1 cellular context compared by ENCODE assay signal in the genomic region with DNA sequence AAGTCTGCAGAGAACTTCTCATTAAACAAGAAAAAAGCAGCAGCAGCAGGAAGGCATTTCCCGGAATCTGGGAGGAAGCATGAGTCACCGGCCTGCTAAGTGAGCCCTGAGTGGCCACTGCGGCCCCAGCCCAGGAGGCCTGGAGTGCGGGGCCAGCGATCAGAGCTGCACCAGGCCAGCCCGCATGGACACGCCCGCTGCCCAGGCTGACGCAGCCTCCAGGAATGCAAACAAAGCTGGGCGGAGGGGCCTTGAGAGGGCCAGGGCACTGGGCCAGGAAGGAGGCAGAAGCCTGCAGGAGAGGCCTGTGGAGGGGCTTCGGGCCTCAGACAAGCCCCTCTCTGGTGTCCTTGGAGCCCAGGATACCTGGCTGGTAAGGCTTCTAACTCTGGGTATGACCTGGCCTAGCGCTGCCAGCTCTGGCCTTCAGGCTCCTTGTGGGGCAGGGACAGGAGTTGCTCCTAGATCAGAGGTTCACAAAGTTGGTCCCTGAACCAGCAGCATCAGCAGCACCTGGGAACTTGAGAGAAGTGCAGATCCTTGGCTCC.
TF ChIP-seq lines count a peak whose summit lies in the region.

No MANE protein-coding gene starts in this region.

TF ChIP-seq in HepG2, 621 proteins besides CTCF, POLR2A, EP300 and RAD21 (continued from another document and continues in another):
- TF ChIP-seq, protein P1, sequence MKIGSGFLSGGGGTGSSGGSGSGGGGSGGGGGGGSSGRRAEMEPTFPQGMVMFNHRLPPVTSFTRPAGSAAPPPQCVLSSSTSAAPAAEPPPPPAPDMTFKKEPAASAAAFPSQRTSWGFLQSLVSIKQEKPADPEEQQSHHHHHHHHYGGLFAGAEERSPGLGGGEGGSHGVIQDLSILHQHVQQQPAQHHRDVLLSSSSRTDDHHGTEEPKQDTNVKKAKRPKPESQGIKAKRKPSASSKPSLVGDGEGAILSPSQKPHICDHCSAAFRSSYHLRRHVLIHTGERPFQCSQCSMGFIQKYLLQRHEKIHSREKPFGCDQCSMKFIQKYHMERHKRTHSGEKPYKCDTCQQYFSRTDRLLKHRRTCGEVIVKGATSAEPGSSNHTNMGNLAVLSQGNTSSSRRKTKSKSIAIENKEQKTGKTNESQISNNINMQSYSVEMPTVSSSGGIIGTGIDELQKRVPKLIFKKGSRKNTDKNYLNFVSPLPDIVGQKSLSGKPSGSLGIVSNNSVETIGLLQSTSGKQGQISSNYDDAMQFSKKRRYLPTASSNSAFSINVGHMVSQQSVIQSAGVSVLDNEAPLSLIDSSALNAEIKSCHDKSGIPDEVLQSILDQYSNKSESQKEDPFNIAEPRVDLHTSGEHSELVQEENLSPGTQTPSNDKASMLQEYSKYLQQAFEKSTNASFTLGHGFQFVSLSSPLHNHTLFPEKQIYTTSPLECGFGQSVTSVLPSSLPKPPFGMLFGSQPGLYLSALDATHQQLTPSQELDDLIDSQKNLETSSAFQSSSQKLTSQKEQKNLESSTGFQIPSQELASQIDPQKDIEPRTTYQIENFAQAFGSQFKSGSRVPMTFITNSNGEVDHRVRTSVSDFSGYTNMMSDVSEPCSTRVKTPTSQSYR (CRISPR knock-in tag; IDR thresholded peaks at IDR 0.05; ENCODE audit: borderline replicate concordance) = peak; percentile 37; the same call in 1 of the 2 replicates
- TF ChIP-seq SALL2 (CRISPR knock-in tag; IDR thresholded peaks at IDR 0.05) (0 out of 2 replicates have a peak, but pooled peaks have one; percentile 73), ZNF883 (CRISPR knock-in tag; IDR thresholded peaks at IDR 0.05; ENCODE audit: not compliant biosample characterization) (no peak), NFRKB (IDR thresholded peaks at IDR 0.05) (no peak), MATR3 (CRISPR knock-in tag; IDR thresholded peaks at IDR 0.05) (no peak), ZNF331 (CRISPR knock-in tag; IDR thresholded peaks at IDR 0.05) (peak; percentile 85), TP53 (CRISPR knock-in tag; conservative IDR thresholded peaks at IDR 0.05) (no peak), ZNF720 (CRISPR knock-in tag; IDR thresholded peaks at IDR 0.05) (no peak), ZNF160 (CRISPR knock-in tag; IDR thresholded peaks at IDR 0.05) (peak; percentile 24; the same call in 1 of the 2 replicates), ZNF234 (CRISPR knock-in tag; conservative IDR thresholded peaks at IDR 0.05) (no peak), ZNF557 (CRISPR knock-in tag; IDR thresholded peaks at IDR 0.05) (no peak), KAT8 (CRISPR knock-in tag; IDR thresholded peaks at IDR 0.05) (peak; percentile 75; the same call in 1 of the 2 replicates), ZFP36L2 (CRISPR knock-in tag; IDR thresholded peaks at IDR 0.05) (no peak), FOXA3 (CRISPR knock-in tag; IDR thresholded peaks at IDR 0.05) (peak; percentile 82), TOPORS (CRISPR knock-in tag; IDR thresholded peaks at IDR 0.05) (no peak), ZFAT (CRISPR knock-in tag; conservative IDR thresholded peaks at IDR 0.05) (no peak), ARHGAP35 (CRISPR knock-in tag; IDR thresholded peaks at IDR 0.05; ENCODE audit: borderline replicate concordance) (no peak), ZNF121 (CRISPR knock-in tag; IDR thresholded peaks at IDR 0.05) (0 out of 2 replicates have a peak, but pooled peaks have one; percentile 30), ZNF703 (CRISPR knock-in tag; IDR thresholded peaks at IDR 0.05; ENCODE audit: borderline replicate concordance) (no peak), ZNF446 (CRISPR knock-in tag; IDR thresholded peaks at IDR 0.05) (no peak), ZNF264 (CRISPR knock-in tag; IDR thresholded peaks at IDR 0.05) (peak; percentile 72), ZFP36 (IDR thresholded peaks at IDR 0.05; ENCODE audit: borderline replicate concordance, low read depth, low read length, partially characterized antibody) (no peak), ERF (CRISPR knock-in tag; IDR thresholded peaks at IDR 0.05) (peak; percentile 81; the same call in 1 of the 2 replicates), CREB1 (IDR thresholded peaks at IDR 0.05) (peak; percentile 50; the same call in 1 of the 2 replicates), CREB1 (CRISPR knock-in tag; IDR thresholded peaks at IDR 0.05) (no peak), CAMTA2 (CRISPR knock-in tag; IDR thresholded peaks at IDR 0.05; ENCODE audit: borderline replicate concordance) (no peak), NAIF1 (CRISPR knock-in tag; IDR thresholded peaks at IDR 0.05; ENCODE audit: borderline replicate concordance) (no peak), MAFK (conservative IDR thresholded peaks at IDR 0.05 in 1 of 2, IDR thresholded peaks at IDR 0.05 in 1 of 2; ENCODE audit: low read length in 2 of 2) (no peak), ZNF225 (CRISPR knock-in tag; IDR thresholded peaks at IDR 0.05) (no peak), ZNF354B (CRISPR knock-in tag; IDR thresholded peaks at IDR 0.05) (no peak), ZNF292 (CRISPR knock-in tag; IDR thresholded peaks at IDR 0.05; ENCODE audit: borderline replicate concordance, low read depth) (peak; percentile 86), REPIN1 (CRISPR knock-in tag; IDR thresholded peaks at IDR 0.05; ENCODE audit: borderline replicate concordance, low read depth) (no peak), ZNF12 (CRISPR knock-in tag; IDR thresholded peaks at IDR 0.05) (no peak), MEIS2 (CRISPR knock-in tag; IDR thresholded peaks at IDR 0.05) (peak; percentile 48; the same call in 1 of the 2 replicates)
- TF ChIP-seq, protein P2, sequence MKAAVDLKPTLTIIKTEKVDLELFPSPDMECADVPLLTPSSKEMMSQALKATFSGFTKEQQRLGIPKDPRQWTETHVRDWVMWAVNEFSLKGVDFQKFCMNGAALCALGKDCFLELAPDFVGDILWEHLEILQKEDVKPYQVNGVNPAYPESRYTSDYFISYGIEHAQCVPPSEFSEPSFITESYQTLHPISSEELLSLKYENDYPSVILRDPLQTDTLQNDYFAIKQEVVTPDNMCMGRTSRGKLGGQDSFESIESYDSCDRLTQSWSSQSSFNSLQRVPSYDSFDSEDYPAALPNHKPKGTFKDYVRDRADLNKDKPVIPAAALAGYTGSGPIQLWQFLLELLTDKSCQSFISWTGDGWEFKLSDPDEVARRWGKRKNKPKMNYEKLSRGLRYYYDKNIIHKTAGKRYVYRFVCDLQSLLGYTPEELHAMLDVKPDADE (CRISPR knock-in tag; IDR thresholded peaks at IDR 0.05) = no peak
- TF ChIP-seq, protein P3, sequence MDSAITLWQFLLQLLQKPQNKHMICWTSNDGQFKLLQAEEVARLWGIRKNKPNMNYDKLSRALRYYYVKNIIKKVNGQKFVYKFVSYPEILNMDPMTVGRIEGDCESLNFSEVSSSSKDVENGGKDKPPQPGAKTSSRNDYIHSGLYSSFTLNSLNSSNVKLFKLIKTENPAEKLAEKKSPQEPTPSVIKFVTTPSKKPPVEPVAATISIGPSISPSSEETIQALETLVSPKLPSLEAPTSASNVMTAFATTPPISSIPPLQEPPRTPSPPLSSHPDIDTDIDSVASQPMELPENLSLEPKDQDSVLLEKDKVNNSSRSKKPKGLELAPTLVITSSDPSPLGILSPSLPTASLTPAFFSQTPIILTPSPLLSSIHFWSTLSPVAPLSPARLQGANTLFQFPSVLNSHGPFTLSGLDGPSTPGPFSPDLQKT (CRISPR knock-in tag; IDR thresholded peaks at IDR 0.05; ENCODE audit: borderline replicate concordance) = no peak
- TF ChIP-seq, protein P4, sequence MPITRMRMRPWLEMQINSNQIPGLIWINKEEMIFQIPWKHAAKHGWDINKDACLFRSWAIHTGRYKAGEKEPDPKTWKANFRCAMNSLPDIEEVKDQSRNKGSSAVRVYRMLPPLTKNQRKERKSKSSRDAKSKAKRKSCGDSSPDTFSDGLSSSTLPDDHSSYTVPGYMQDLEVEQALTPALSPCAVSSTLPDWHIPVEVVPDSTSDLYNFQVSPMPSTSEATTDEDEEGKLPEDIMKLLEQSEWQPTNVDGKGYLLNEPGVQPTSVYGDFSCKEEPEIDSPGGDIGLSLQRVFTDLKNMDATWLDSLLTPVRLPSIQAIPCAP (CRISPR knock-in tag; IDR thresholded peaks at IDR 0.05; ENCODE audit: low read depth) = no peak
- TF ChIP-seq, protein P5, sequence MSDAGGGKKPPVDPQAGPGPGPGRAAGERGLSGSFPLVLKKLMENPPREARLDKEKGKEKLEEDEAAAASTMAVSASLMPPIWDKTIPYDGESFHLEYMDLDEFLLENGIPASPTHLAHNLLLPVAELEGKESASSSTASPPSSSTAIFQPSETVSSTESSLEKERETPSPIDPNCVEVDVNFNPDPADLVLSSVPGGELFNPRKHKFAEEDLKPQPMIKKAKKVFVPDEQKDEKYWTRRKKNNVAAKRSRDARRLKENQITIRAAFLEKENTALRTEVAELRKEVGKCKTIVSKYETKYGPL (CRISPR knock-in tag; IDR thresholded peaks at IDR 0.05) = no peak
- TF ChIP-seq, protein P6, sequence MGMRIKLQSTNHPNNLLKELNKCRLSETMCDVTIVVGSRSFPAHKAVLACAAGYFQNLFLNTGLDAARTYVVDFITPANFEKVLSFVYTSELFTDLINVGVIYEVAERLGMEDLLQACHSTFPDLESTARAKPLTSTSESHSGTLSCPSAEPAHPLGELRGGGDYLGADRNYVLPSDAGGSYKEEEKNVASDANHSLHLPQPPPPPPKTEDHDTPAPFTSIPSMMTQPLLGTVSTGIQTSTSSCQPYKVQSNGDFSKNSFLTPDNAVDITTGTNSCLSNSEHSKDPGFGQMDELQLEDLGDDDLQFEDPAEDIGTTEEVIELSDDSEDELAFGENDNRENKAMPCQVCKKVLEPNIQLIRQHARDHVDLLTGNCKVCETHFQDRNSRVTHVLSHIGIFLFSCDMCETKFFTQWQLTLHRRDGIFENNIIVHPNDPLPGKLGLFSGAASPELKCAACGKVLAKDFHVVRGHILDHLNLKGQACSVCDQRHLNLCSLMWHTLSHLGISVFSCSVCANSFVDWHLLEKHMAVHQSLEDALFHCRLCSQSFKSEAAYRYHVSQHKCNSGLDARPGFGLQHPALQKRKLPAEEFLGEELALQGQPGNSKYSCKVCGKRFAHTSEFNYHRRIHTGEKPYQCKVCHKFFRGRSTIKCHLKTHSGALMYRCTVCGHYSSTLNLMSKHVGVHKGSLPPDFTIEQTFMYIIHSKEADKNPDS (CRISPR knock-in tag; IDR thresholded peaks at IDR 0.05) = no peak
- TF ChIP-seq, protein P7, sequence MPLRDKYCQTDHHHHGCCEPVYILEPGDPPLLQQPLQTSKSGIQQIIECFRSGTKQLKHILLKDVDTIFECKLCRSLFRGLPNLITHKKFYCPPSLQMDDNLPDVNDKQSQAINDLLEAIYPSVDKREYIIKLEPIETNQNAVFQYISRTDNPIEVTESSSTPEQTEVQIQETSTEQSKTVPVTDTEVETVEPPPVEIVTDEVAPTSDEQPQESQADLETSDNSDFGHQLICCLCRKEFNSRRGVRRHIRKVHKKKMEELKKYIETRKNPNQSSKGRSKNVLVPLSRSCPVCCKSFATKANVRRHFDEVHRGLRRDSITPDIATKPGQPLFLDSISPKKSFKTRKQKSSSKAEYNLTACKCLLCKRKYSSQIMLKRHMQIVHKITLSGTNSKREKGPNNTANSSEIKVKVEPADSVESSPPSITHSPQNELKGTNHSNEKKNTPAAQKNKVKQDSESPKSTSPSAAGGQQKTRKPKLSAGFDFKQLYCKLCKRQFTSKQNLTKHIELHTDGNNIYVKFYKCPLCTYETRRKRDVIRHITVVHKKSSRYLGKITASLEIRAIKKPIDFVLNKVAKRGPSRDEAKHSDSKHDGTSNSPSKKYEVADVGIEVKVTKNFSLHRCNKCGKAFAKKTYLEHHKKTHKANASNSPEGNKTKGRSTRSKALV (CRISPR knock-in tag; IDR thresholded peaks at IDR 0.05) = 0 out of 2 replicates have a peak, but pooled peaks have one; percentile 36
- TF ChIP-seq, protein P8, sequence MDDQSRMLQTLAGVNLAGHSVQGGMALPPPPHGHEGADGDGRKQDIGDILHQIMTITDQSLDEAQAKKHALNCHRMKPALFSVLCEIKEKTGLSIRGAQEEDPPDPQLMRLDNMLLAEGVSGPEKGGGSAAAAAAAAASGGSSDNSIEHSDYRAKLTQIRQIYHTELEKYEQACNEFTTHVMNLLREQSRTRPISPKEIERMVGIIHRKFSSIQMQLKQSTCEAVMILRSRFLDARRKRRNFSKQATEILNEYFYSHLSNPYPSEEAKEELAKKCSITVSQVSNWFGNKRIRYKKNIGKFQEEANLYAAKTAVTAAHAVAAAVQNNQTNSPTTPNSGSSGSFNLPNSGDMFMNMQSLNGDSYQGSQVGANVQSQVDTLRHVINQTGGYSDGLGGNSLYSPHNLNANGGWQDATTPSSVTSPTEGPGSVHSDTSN (CRISPR knock-in tag; IDR thresholded peaks at IDR 0.05; ENCODE audit: borderline replicate concordance) = no peak
- TF ChIP-seq, protein P9, sequence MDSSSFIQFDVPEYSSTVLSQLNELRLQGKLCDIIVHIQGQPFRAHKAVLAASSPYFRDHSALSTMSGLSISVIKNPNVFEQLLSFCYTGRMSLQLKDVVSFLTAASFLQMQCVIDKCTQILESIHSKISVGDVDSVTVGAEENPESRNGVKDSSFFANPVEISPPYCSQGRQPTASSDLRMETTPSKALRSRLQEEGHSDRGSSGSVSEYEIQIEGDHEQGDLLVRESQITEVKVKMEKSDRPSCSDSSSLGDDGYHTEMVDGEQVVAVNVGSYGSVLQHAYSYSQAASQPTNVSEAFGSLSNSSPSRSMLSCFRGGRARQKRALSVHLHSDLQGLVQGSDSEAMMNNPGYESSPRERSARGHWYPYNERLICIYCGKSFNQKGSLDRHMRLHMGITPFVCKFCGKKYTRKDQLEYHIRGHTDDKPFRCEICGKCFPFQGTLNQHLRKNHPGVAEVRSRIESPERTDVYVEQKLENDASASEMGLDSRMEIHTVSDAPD (CRISPR knock-in tag; IDR thresholded peaks at IDR 0.05) = no peak
- TF ChIP-seq, protein P10, sequence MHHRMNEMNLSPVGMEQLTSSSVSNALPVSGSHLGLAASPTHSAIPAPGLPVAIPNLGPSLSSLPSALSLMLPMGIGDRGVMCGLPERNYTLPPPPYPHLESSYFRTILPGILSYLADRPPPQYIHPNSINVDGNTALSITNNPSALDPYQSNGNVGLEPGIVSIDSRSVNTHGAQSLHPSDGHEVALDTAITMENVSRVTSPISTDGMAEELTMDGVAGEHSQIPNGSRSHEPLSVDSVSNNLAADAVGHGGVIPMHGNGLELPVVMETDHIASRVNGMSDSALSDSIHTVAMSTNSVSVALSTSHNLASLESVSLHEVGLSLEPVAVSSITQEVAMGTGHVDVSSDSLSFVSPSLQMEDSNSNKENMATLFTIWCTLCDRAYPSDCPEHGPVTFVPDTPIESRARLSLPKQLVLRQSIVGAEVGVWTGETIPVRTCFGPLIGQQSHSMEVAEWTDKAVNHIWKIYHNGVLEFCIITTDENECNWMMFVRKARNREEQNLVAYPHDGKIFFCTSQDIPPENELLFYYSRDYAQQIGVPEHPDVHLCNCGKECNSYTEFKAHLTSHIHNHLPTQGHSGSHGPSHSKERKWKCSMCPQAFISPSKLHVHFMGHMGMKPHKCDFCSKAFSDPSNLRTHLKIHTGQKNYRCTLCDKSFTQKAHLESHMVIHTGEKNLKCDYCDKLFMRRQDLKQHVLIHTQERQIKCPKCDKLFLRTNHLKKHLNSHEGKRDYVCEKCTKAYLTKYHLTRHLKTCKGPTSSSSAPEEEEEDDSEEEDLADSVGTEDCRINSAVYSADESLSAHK (CRISPR knock-in tag; IDR thresholded peaks at IDR 0.05; ENCODE audit: borderline replicate concordance) = no peak
- TF ChIP-seq, protein P11, sequence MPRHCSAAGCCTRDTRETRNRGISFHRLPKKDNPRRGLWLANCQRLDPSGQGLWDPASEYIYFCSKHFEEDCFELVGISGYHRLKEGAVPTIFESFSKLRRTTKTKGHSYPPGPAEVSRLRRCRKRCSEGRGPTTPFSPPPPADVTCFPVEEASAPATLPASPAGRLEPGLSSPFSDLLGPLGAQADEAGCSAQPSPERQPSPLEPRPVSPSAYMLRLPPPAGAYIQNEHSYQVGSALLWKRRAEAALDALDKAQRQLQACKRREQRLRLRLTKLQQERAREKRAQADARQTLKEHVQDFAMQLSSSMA (CRISPR knock-in tag; IDR thresholded peaks at IDR 0.05) = no peak
